Comparison of ENCODE assay signal across 7 cellular contexts in genomic region chr5:36692791-36693763, GRCh38.
DNase-seq lines count a peak whose midpoint lies in the region; ATAC-seq, FAIRE-seq and TF ChIP-seq lines count a peak whose summit lies in the region.

No MANE protein-coding gene starts in this region.

- H3K9ac ChIP-seq in KMS-11 = no peak overlapping the region

- H3K4me3 ChIP-seq in KMS-11 (IDR thresholded peaks at IDR 0.05; ENCODE audit: insufficient read depth, low read depth, low read length) = no peak overlapping the region

- H3K27ac ChIP-seq in KMS-11 (no peak overlapping the region), VCaP (no peak overlapping the region)

- H3K36me3 ChIP-seq in KMS-11 (ENCODE audit: insufficient read depth) = no peaks in the 10 kb centered on the region

- H3K27me3 ChIP-seq in KMS-11 (ENCODE audit: insufficient read depth, low read depth) = no peaks in the 10 kb centered on the region

- H3K4me2 ChIP-seq in KMS-11 = no peak overlapping the region

- ATAC-seq in stimulated activated effector memory CD8-positive, alpha-beta T cell treated with anti-CD3 and anti-CD28 coated beads, Interleukin-12 subunit alpha, Interleukin-12 subunit beta, amount 100 ng/mL, for 72 hours = peak; percentile 60

- no peaks in the 10 kb centered on the region for H4K20me1 ChIP-seq in KMS-11 (ENCODE audit: insufficient read depth)

- DNase-seq in GM12891 (ENCODE audit: insufficient read length, low spot score) (peak; percentile 55), GOT3 (lab: John Stamatoyannopoulos, UW) (peak; percentile 37), endothelial cell (ENCODE audit: low spot score) (peak; percentile 84), medulla oblongata (ENCODE audit: extremely low spot score) (peak; percentile 94)
- peak; percentile 17 to 66 for DNase-seq in stimulated activated effector memory CD8-positive, alpha-beta T cell treated with anti-CD3 and anti-CD28 coated beads, Interleukin-12 subunit alpha, Interleukin-12 subunit beta, amount 100 ng/mL, for 72 hours (ENCODE audit: low spot score in 2 of 2)

- H3K4me1 ChIP-seq in KMS-11 (ENCODE audit: low read depth, poor library complexity, severe bottlenecking) = peaks cover 10% of the 10 kb centered on the region

- TF ChIP-seq CTCF in KMS-11 (conservative IDR thresholded peaks at IDR 0.05; ENCODE audit: low read depth, low read length) = peak; percentile 48; the same call in 1 of the 2 replicates
- peak; percentile 95 for TF ChIP-seq CTCF in VCaP (conservative IDR thresholded peaks at IDR 0.05)
- peak; percentile 73 for TF ChIP-seq CTCF in endothelial cell (IDR thresholded peaks at IDR 0.05; ENCODE audit: unreplicated experiment)

- H3K27ac Mint-ChIP-seq in endothelial cell (ENCODE audit: unreplicated experiment) = no peak overlapping the region
- H3K27ac Mint-ChIP-seq in stimulated activated effector memory CD8-positive, alpha-beta T cell treated with anti-CD3 and anti-CD28 coated beads, Interleukin-12 subunit alpha, Interleukin-12 subunit beta, amount 100 ng/mL, for 72 hours = no peak overlapping the region

- peak; percentile 89 for FAIRE-seq in GM12891 (lab: Jason Lieb, UNC)

- H3K36me3 Mint-ChIP-seq in endothelial cell (ENCODE audit: low read depth, unreplicated experiment) = no peaks in the 10 kb centered on the region
- no peaks in the 10 kb centered on the region for H3K36me3 Mint-ChIP-seq in stimulated activated effector memory CD8-positive, alpha-beta T cell treated with anti-CD3 and anti-CD28 coated beads, Interleukin-12 subunit alpha, Interleukin-12 subunit beta, amount 100 ng/mL, for 72 hours

- H3K9me3 Mint-ChIP-seq in endothelial cell (ENCODE audit: unreplicated experiment) = no peaks in the 10 kb centered on the region
- H3K9me3 Mint-ChIP-seq in stimulated activated effector memory CD8-positive, alpha-beta T cell treated with anti-CD3 and anti-CD28 coated beads, Interleukin-12 subunit alpha, Interleukin-12 subunit beta, amount 100 ng/mL, for 72 hours = no peaks in the 10 kb centered on the region

- no peaks in the 10 kb centered on the region for H3K27me3 Mint-ChIP-seq in endothelial cell (ENCODE audit: unreplicated experiment)

- H2AFZ ChIP-seq in KMS-11 (ENCODE audit: low read depth) = peak overlapping the region; percentile 26; the same call in 1 of the 2 replicates

- H3K4me1 Mint-ChIP-seq in endothelial cell (ENCODE audit: unreplicated experiment) = peaks cover 3% of the 10 kb centered on the region
- peaks cover 20% of the 10 kb centered on the region for H3K4me1 Mint-ChIP-seq in stimulated activated effector memory CD8-positive, alpha-beta T cell treated with anti-CD3 and anti-CD28 coated beads, Interleukin-12 subunit alpha, Interleukin-12 subunit beta, amount 100 ng/mL, for 72 hours

- no peak overlapping the region for H3K4me3 Mint-ChIP-seq in endothelial cell (ENCODE audit: unreplicated experiment)
- no peak overlapping the region for H3K4me3 Mint-ChIP-seq in stimulated activated effector memory CD8-positive, alpha-beta T cell treated with anti-CD3 and anti-CD28 coated beads, Interleukin-12 subunit alpha, Interleukin-12 subunit beta, amount 100 ng/mL, for 72 hours

- H3K79me2 ChIP-seq in KMS-11 (ENCODE audit: insufficient read depth, low read depth) = no peaks in the 10 kb centered on the region

- no peak for TF ChIP-seq POLR2A in GM12891 (IDR thresholded peaks at IDR 0.05; ENCODE audit: low read depth, low read length)

TF ChIP-seq in GM12891, 5 proteins besides CTCF, POLR2A, EP300 and RAD21:
- no peak for TF ChIP-seq POU2F2 (IDR thresholded peaks at IDR 0.05; ENCODE audit: low read depth, low read length)
- no peak for TF ChIP-seq SPI1 (IDR thresholded peaks at IDR 0.05; ENCODE audit: low read depth, low read length)
- TF ChIP-seq TAF1 (IDR thresholded peaks at IDR 0.05; ENCODE audit: low read depth, low read length) = no peak
- TF ChIP-seq POLR2AphosphoS5 (IDR thresholded peaks at IDR 0.05; ENCODE audit: low read depth, low read length) = no peak
- TF ChIP-seq PAX5 (IDR thresholded peaks at IDR 0.05; ENCODE audit: insufficient read depth, low read length, severe bottlenecking) = no peak

Comparison
In these comparisons a context has a peak if more than half of its experiments do, and no peak if none do; other contexts are left out.
1. DNase-seq: peak in every context shown above with its lines; median percentile 94 in medulla oblongata; 84 in endothelial cell; 55 in GM12891; 42 in stimulated activated effector memory CD8-positive, alpha-beta T cell treated with anti-CD3 and anti-CD28 coated beads, Interleukin-12 subunit alpha, Interleukin-12 subunit beta, amount 100 ng/mL, for 72 hours; 37 in GOT3.